17 cellular contexts compared by ENCODE assay signal in genomic region chr20:38156888-38157634, GRCh38. TPM values are rescaled to one million over a fixed set of nuclear protein-coding genes. Genes with fewer than 3 reads are reported as not detected.
DNase-seq lines count a peak whose midpoint lies in the region; ATAC-seq, FAIRE-seq and TF ChIP-seq lines count a peak whose summit lies in the region.
"Had no signal": no experiment of that assay in that cellular context is flagged by ENCODE, and none has a peak within 500 bp of the region (broad histone marks: within the 10 kb centered on the region; RNA-seq: fewer than 3 reads in every experiment).

No MANE protein-coding gene starts in this region.

- H3K9me3 Mint-ChIP-seq in nephron: no peaks in the 10 kb centered on the region
- H3K9me3 Mint-ChIP-seq: activated CD4-positive, alpha-beta memory T cell treated with anti-CD3 and anti-CD28 coated beads, Interleukin-2, amount 10 ng/mL, durations not matched to agents 7 days and 5 days; activated naive CD4-positive, alpha-beta T cell treated with anti-CD3 and anti-CD28 coated beads for 36 hours; GM23338 had no signal

- H3F3A ChIP-seq in SK-N-SH (replicated peaks; ENCODE audit: insufficient read depth): peaks cover 58% of the 10 kb centered on the region

- no peak overlapping the region for H2AFZ ChIP-seq in SK-N-SH (ENCODE audit: low read depth)
- H2AFZ ChIP-seq: GM23338 had no signal

- peaks cover 34 to 37% of the 10 kb centered on the region in 2 experiments for H3K4me1 ChIP-seq in SK-N-SH (ENCODE audit: control insufficient read depth in 1 of 2, insufficient read depth in 2 of 2, low read depth in 1 of 2, low read length in 1 of 2)

- peaks cover 39 to 43% of the 10 kb centered on the region in 2 experiments for H3K36me3 ChIP-seq in SK-N-SH (replicated peaks in 1 of 2; ENCODE audit: control insufficient read depth in 1 of 2, insufficient read depth in 2 of 2, low read length in 1 of 2)

- H3K27me3 ChIP-seq in SK-N-SH (ENCODE audit: insufficient read depth): no peaks in the 10 kb centered on the region

- no peak for TF ChIP-seq EP300 in SK-N-SH (IDR thresholded peaks at IDR 0.05; ENCODE audit: borderline replicate concordance in 1 of 2, low read depth in 1 of 2, low read length in 1 of 2)

- DNase-seq in SK-N-SH: no peak
- DNase-seq in fibroblast of villous mesenchyme (ENCODE audit: low read depth): peak; percentile 49
- no peak for DNase-seq in NCI-H1048 (lab: John Stamatoyannopoulos, UW)
- DNase-seq in H54 (ENCODE audit: insufficient read length, low spot score): no peak
- DNase-seq: activated CD4-positive, alpha-beta memory T cell treated with anti-CD3 and anti-CD28 coated beads, Interleukin-2, amount 10 ng/mL, durations not matched to agents 7 days and 5 days; activated naive CD4-positive, alpha-beta T cell treated with anti-CD3 and anti-CD28 coated beads for 36 hours; NCI-H2029 treated with DMSO at 0.1 percent for 48 hours; occipital lobe; stimulated activated CD4-positive, alpha-beta T cell treated with anti-CD3 and anti-CD28 coated beads, Interleukin-4, amount 100 ng/mL, for 24 hours; stimulated activated naive CD8-positive, alpha-beta T cell treated with anti-CD3 and anti-CD28 coated beads, Interleukin-15, Interleukin-2, amounts not matched to agents 100 U/mL and 50 U/mL, for 24 hours; T-helper 2 cell had no signal

- no peak overlapping the region for H3K4me3 ChIP-seq in SK-N-SH (ENCODE audit: low read depth in 2 of 2, low read length in 1 of 2)
- H3K4me3 ChIP-seq in fibroblast of villous mesenchyme (ENCODE audit: low read depth, low read length): no peak overlapping the region
- H3K4me3 ChIP-seq: GM23338 had no signal

- peaks cover 26% of the 10 kb centered on the region; the same call in 1 of the 2 replicates for H3K79me2 ChIP-seq in SK-N-SH (ENCODE audit: insufficient read depth)

- H3K27ac Mint-ChIP-seq in nephron: peak overlapping the region in 2 of 3 experiments; percentile 74 to 83
- H3K27ac Mint-ChIP-seq: activated CD4-positive, alpha-beta memory T cell treated with anti-CD3 and anti-CD28 coated beads, Interleukin-2, amount 10 ng/mL, durations not matched to agents 7 days and 5 days; activated naive CD4-positive, alpha-beta T cell treated with anti-CD3 and anti-CD28 coated beads for 36 hours; GM23338 had no signal

- H3K27me3 Mint-ChIP-seq in nephron (ENCODE audit: low read depth): no peaks in the 10 kb centered on the region
- H3K27me3 Mint-ChIP-seq: activated CD4-positive, alpha-beta memory T cell treated with anti-CD3 and anti-CD28 coated beads, Interleukin-2, amount 10 ng/mL, durations not matched to agents 7 days and 5 days had no signal

- TF ChIP-seq CTCF in SK-N-SH (IDR thresholded peaks at IDR 0.05) (no peak), fibroblast of villous mesenchyme (IDR thresholded peaks at IDR 0.05; ENCODE audit: insufficient read depth, low read depth, low read length) (no peak), nephron (IDR thresholded peaks at IDR 0.05; ENCODE audit: unreplicated experiment in 3 of 3) (no peak)

- H3K9me3 ChIP-seq in SK-N-SH: no peaks in the 10 kb centered on the region

- H3K36me3 Mint-ChIP-seq in nephron (ENCODE audit: low read depth): no peaks in the 10 kb centered on the region

- 61% methylated on average over 9 of the region's 11 CpGs for WGBS in SK-N-SH (ENCODE audit: low lambda C conversion rate)

- POLR2A ChIA-PET in SK-N-SH (lab: Yijun Ruan, JAX): no interaction called here

- H3K9me2 ChIP-seq in SK-N-SH: no peaks in the 10 kb centered on the region

- no peak for FAIRE-seq in H54 (lab: Jason Lieb, UNC)

- H3K4me2 ChIP-seq in SK-N-SH: no peak overlapping the region
- H3K4me2 ChIP-seq: GM23338 had no signal

- peaks cover 28% of the 10 kb centered on the region for H3K4me1 Mint-ChIP-seq in nephron

- no peak overlapping the region for H3K9ac ChIP-seq in SK-N-SH

- H3K27ac ChIP-seq in SK-N-SH (ENCODE audit: low read depth in 2 of 2, low read length in 1 of 2): peak overlapping the region; percentile 9 to 30; a peak in 3 of 4 replicates
- H3K27ac ChIP-seq: 22Rv1 had no signal

- CTCF ChIA-PET in SK-N-SH (lab: Yijun Ruan, JAX): interaction anchor here (1.0 to 3.0 kb wide), 7 partner anchors 10 to 149 kb away, joined by 3 to 10 read pairs (median 3); no protein-coding TSS in a partner anchor

- H4K20me1 ChIP-seq in SK-N-SH (ENCODE audit: insufficient read depth): no peaks in the 10 kb centered on the region

- TF ChIP-seq RAD21 in SK-N-SH (IDR thresholded peaks at IDR 0.05; ENCODE audit: low read length): no peak

- TF ChIP-seq POLR2A in H54 (IDR thresholded peaks at IDR 0.05; ENCODE audit: low read depth, low read length): no peak

- ATAC-seq in SK-N-SH treated with all-trans-retinoic acid at 6 μM for 48 hours: no peak
- no peak for ATAC-seq in GM19395 (IDR thresholded peaks at IDR 0.05; ENCODE audit: unreplicated experiment)
- no peak for ATAC-seq in HG03039 (IDR thresholded peaks at IDR 0.05; ENCODE audit: unreplicated experiment)
- ATAC-seq: GM23338; stimulated activated naive CD8-positive, alpha-beta T cell treated with anti-CD3 and anti-CD28 coated beads, Interleukin-15, Interleukin-2, amounts not matched to agents 100 U/mL and 50 U/mL, for 24 hours had no signal

- no peak overlapping the region for H3K4me3 Mint-ChIP-seq in nephron
- H3K4me3 Mint-ChIP-seq: activated CD4-positive, alpha-beta memory T cell treated with anti-CD3 and anti-CD28 coated beads, Interleukin-2, amount 10 ng/mL, durations not matched to agents 7 days and 5 days; activated naive CD4-positive, alpha-beta T cell treated with anti-CD3 and anti-CD28 coated beads for 36 hours; GM23338 had no signal

TF ChIP-seq in SK-N-SH, 30 proteins besides CTCF, POLR2A, EP300 and RAD21:
- TF ChIP-seq FOSL2 (IDR thresholded peaks at IDR 0.05; ENCODE audit: borderline replicate concordance, low read depth): peak; percentile 34; the same call in 1 of the 2 replicates
- TF ChIP-seq JUND (IDR thresholded peaks at IDR 0.05): 0 out of 2 replicates have a peak, but pooled peaks have one; percentile 34
- no peak for TF ChIP-seq FOXJ3 (CRISPR knock-in tag; IDR thresholded peaks at IDR 0.05)
- TF ChIP-seq IRF3 (IDR thresholded peaks at IDR 0.05; ENCODE audit: low read depth, low read length): no peak
- TF ChIP-seq MXI1 (IDR thresholded peaks at IDR 0.05; ENCODE audit: low read depth, low read length): no peak
- 0 out of 2 replicates have a peak, but pooled peaks have one; percentile 15 for TF ChIP-seq TCF12 (IDR thresholded peaks at IDR 0.05)
- TF ChIP-seq, protein P1, sequence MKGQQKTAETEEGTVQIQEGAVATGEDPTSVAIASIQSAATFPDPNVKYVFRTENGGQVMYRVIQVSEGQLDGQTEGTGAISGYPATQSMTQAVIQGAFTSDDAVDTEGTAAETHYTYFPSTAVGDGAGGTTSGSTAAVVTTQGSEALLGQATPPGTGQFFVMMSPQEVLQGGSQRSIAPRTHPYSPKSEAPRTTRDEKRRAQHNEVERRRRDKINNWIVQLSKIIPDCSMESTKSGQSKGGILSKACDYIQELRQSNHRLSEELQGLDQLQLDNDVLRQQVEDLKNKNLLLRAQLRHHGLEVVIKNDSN (IDR thresholded peaks at IDR 0.05; ENCODE audit: borderline replicate concordance, low read depth): no peak

TF ChIP-seq in SK-N-SH treated with all-trans-retinoic acid at 6 μM for 48 hours, 23 proteins besides CTCF, POLR2A, EP300 and RAD21 (continues in another document):
- TF ChIP-seq ZNF8 (CRISPR knock-in tag; IDR thresholded peaks at IDR 0.05) (no peak), ZNF565 (CRISPR knock-in tag; conservative IDR thresholded peaks at IDR 0.05; ENCODE audit: low read depth) (no peak), BACH2 (CRISPR knock-in tag; IDR thresholded peaks at IDR 0.05; ENCODE audit: borderline replicate concordance) (no peak), TCF4 (CRISPR knock-in tag; IDR thresholded peaks at IDR 0.05; ENCODE audit: borderline replicate concordance) (no peak)
- TF ChIP-seq, protein P2, sequence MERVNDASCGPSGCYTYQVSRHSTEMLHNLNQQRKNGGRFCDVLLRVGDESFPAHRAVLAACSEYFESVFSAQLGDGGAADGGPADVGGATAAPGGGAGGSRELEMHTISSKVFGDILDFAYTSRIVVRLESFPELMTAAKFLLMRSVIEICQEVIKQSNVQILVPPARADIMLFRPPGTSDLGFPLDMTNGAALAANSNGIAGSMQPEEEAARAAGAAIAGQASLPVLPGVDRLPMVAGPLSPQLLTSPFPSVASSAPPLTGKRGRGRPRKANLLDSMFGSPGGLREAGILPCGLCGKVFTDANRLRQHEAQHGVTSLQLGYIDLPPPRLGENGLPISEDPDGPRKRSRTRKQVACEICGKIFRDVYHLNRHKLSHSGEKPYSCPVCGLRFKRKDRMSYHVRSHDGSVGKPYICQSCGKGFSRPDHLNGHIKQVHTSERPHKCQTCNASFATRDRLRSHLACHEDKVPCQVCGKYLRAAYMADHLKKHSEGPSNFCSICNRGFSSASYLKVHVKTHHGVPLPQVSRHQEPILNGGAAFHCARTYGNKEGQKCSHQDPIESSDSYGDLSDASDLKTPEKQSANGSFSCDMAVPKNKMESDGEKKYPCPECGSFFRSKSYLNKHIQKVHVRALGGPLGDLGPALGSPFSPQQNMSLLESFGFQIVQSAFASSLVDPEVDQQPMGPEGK (CRISPR knock-in tag; IDR thresholded peaks at IDR 0.05; ENCODE audit: borderline replicate concordance): no peak
- TF ChIP-seq, protein P3, sequence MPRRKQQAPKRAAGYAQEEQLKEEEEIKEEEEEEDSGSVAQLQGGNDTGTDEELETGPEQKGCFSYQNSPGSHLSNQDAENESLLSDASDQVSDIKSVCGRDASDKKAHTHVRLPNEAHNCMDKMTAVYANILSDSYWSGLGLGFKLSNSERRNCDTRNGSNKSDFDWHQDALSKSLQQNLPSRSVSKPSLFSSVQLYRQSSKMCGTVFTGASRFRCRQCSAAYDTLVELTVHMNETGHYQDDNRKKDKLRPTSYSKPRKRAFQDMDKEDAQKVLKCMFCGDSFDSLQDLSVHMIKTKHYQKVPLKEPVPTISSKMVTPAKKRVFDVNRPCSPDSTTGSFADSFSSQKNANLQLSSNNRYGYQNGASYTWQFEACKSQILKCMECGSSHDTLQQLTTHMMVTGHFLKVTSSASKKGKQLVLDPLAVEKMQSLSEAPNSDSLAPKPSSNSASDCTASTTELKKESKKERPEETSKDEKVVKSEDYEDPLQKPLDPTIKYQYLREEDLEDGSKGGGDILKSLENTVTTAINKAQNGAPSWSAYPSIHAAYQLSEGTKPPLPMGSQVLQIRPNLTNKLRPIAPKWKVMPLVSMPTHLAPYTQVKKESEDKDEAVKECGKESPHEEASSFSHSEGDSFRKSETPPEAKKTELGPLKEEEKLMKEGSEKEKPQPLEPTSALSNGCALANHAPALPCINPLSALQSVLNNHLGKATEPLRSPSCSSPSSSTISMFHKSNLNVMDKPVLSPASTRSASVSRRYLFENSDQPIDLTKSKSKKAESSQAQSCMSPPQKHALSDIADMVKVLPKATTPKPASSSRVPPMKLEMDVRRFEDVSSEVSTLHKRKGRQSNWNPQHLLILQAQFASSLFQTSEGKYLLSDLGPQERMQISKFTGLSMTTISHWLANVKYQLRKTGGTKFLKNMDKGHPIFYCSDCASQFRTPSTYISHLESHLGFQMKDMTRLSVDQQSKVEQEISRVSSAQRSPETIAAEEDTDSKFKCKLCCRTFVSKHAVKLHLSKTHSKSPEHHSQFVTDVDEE (CRISPR knock-in tag; IDR thresholded peaks at IDR 0.05): no peak

RNA-seq across cellular contexts. Expression of gene TGM2, which starts 8.0 kb away (rescaled TPM):
- 548 and 676 TPM in 2 replicates for polyA plus RNA-seq in SK-N-SH (2012; rRNA removed)
- 278 and 460 TPM in 2 replicates for polyA plus RNA-seq in SK-N-SH (2012; cell fraction: cytosol; rRNA removed)
- polyA plus RNA-seq in SK-N-SH (2012; cell fraction: nucleus; rRNA removed): 675 and 717 TPM in 2 replicates
- 1,041 and 2,020 TPM in 2 replicates for total RNA-seq in fibroblast of villous mesenchyme
- total RNA-seq: activated naive CD4-positive, alpha-beta T cell treated with anti-CD3 and anti-CD28 coated beads for 36 hours had no signal
